ENCODE assay signal across 20 cellular contexts in genomic region chr10:5959116-5959515, GRCh38. TPM values are rescaled to one million over a fixed set of nuclear protein-coding genes. Genes with fewer than 3 reads are reported as not detected.
"Had no signal": no experiment of that assay in that cellular context is flagged by ENCODE, and none has a peak within 500 bp of the region (broad histone marks: within the 10 kb centered on the region; RNA-seq: fewer than 3 reads in every experiment).

No MANE protein-coding gene starts in this region.

- ATAC-seq: activated CD8-positive, alpha-beta memory T cell treated with anti-CD3 and anti-CD28 coated beads, Interleukin-2, amount 10 ng/mL, durations not matched to agents 7 days and 5 days; activated naive CD4-positive, alpha-beta T cell treated with anti-CD3 and anti-CD28 coated beads, Interleukin-2, amount 50 U/mL, for 72 hours; gastrocnemius medialis; left lobe of liver; stimulated activated memory B cell treated with anti-CD40 and anti-IgM and Interleukin-4, amounts not matched to agents 10 μg/mL and 1 μg/mL and 100 μg/mL, for 72 hours had no signal

- H3K4me1 Mint-ChIP-seq: activated CD8-positive, alpha-beta memory T cell treated with anti-CD3 and anti-CD28 coated beads, Interleukin-2, amount 10 ng/mL, durations not matched to agents 7 days and 5 days; brain; stimulated activated memory B cell treated with anti-CD40 and anti-IgM and Interleukin-4, amounts not matched to agents 10 μg/mL and 1 μg/mL and 100 μg/mL, for 72 hours had no signal

- H3K9me3 Mint-ChIP-seq: activated CD4-positive, alpha-beta memory T cell treated with anti-CD3 and anti-CD28 coated beads for 36 hours; activated naive CD4-positive, alpha-beta T cell treated with anti-CD3 and anti-CD28 coated beads, Interleukin-2, amount 50 U/mL, for 72 hours; brain; neural crest cell; stimulated activated memory B cell treated with anti-CD40 and anti-IgM and Interleukin-4, amounts not matched to agents 10 μg/mL and 1 μg/mL and 100 μg/mL, for 72 hours had no signal

- H3K4me1 ChIP-seq: vagina had no signal

- H3K9me3 ChIP-seq: gastrocnemius medialis, tibial artery, vagina had no signal

- H3K4me3 ChIP-seq: gastrocnemius medialis, tibial artery, vagina had no signal

- H3K27me3 Mint-ChIP-seq: activated CD4-positive, alpha-beta memory T cell treated with anti-CD3 and anti-CD28 coated beads for 36 hours; activated CD8-positive, alpha-beta memory T cell treated with anti-CD3 and anti-CD28 coated beads, Interleukin-2, amount 10 ng/mL, durations not matched to agents 7 days and 5 days; stimulated activated memory B cell treated with anti-CD40 and anti-IgM and Interleukin-4, amounts not matched to agents 10 μg/mL and 1 μg/mL and 100 μg/mL, for 72 hours had no signal

- H3K27me3 ChIP-seq: gastrocnemius medialis, tibial artery, vagina had no signal

- H3K27ac ChIP-seq: gastrocnemius medialis, tibial artery, vagina had no signal

- DNase-seq: activated CD4-positive, alpha-beta memory T cell treated with anti-CD3 and anti-CD28 coated beads for 36 hours; activated CD4-positive, alpha-beta T cell treated with anti-CD3 and anti-CD28 coated beads for 1 hour; activated CD8-positive, alpha-beta memory T cell treated with anti-CD3 and anti-CD28 coated beads, Interleukin-2, amount 10 ng/mL, durations not matched to agents 7 days and 5 days; activated gamma-delta T cell; activated T-cell treated with anti-CD3 and anti-CD28 coated beads, Interleukin-2, amount 50 U/mL, for 1 hour; amygdala; cerebellar nuclear complex; erythroblast; mammary epithelial cell; stimulated activated CD4-positive, alpha-beta T cell treated with anti-CD3 and anti-CD28 coated beads, Interleukin-12 subunit alpha, Interleukin-12 subunit beta, amount 100 ng/mL, for 4 hours; stimulated activated CD4-positive, alpha-beta T cell treated with anti-CD3 and anti-CD28 coated beads, Interleukin-2, amount 100 ng/mL, for 24 hours; T1000; tibial artery had no signal

- H3K4me3 Mint-ChIP-seq: activated CD4-positive, alpha-beta memory T cell treated with anti-CD3 and anti-CD28 coated beads for 36 hours; activated CD8-positive, alpha-beta memory T cell treated with anti-CD3 and anti-CD28 coated beads, Interleukin-2, amount 10 ng/mL, durations not matched to agents 7 days and 5 days; brain; neural crest cell; stimulated activated memory B cell treated with anti-CD40 and anti-IgM and Interleukin-4, amounts not matched to agents 10 μg/mL and 1 μg/mL and 100 μg/mL, for 72 hours had no signal

- H3K27ac Mint-ChIP-seq: activated CD4-positive, alpha-beta memory T cell treated with anti-CD3 and anti-CD28 coated beads for 36 hours; activated CD8-positive, alpha-beta memory T cell treated with anti-CD3 and anti-CD28 coated beads, Interleukin-2, amount 10 ng/mL, durations not matched to agents 7 days and 5 days; activated naive CD4-positive, alpha-beta T cell treated with anti-CD3 and anti-CD28 coated beads, Interleukin-2, amount 50 U/mL, for 72 hours; brain; stimulated activated memory B cell treated with anti-CD40 and anti-IgM and Interleukin-4, amounts not matched to agents 10 μg/mL and 1 μg/mL and 100 μg/mL, for 72 hours had no signal

- H3K36me3 Mint-ChIP-seq: brain had no signal

RNA-seq across cellular contexts. Expression of gene IL15RA, which starts 18.2 kb away (rescaled TPM):
- total RNA-seq: neural crest cell had no signal
